In the genomic region with DNA sequence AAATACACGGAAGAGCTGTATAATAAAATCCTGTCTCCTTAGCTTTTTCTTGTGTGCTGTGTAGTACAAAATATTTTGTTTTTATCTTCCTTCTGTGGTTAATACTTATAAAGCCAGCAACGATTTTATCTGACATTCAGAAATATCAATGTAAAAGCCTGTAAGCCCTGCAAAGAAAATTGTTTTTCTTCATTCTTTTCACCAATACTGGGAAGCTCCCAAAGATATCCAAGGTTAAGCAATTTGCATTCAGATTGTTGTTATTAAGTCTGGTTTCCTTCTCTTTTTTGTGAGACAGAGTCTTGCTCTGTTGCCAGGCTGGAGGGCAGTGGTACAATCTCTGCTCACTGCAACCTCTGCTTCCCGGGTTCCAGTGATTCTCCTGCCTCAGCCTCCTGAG, we compare ENCODE assay signal across 24 cellular contexts. TPM values are rescaled to one million over a fixed set of nuclear protein-coding genes. Genes with fewer than 3 reads are reported as not detected.
DNase-seq lines count a peak whose midpoint lies in the region; ATAC-seq, FAIRE-seq and TF ChIP-seq lines count a peak whose summit lies in the region.
"Had no signal": no experiment of that assay in that cellular context is flagged by ENCODE, and none has a peak within 500 bp of the region (broad histone marks: within the 10 kb centered on the region; RNA-seq: fewer than 3 reads in every experiment).

No MANE protein-coding gene starts in this region.

- H3K9me3 Mint-ChIP-seq in neural crest cell (no peaks in the 10 kb centered on the region), T-cell (no peaks in the 10 kb centered on the region)
- H3K9me3 Mint-ChIP-seq: CD14-positive monocyte; CD4-positive, alpha-beta memory T cell; CD4-positive, CD25-positive, alpha-beta regulatory T cell had no signal

- DNase-seq in D721Med (ENCODE audit: insufficient read length, low spot score) (no peak), amniotic epithelial cell (ENCODE audit: low read depth) (peak; percentile 38), fibroblast of the aortic adventitia (ENCODE audit: low read depth) (peak; percentile 38), neural crest cell (ENCODE audit: low read depth, low spot score) (no peak), cerebellar cortex (ENCODE audit: low spot score) (no peak), T-cell (no peak), NCI-H69 (lab: John Stamatoyannopoulos, UW) (no peak)
- DNase-seq: 8988T; ACHN; BE2C; C1 segment of cervical spinal cord; CD4-positive, alpha-beta memory T cell; CD4-positive, CD25-positive, alpha-beta regulatory T cell; CD8-positive, alpha-beta memory T cell; COR-L47; DMS79 treated with DMSO at 0.1 percent for 48 hours; GF-D8 had no signal

- POLR2A ChIA-PET in T-cell (lab: Charles Lee): no interaction called here

- H3K27me3 Mint-ChIP-seq in neural crest cell (ENCODE audit: low read depth) (no peaks in the 10 kb centered on the region), T-cell (no peaks in the 10 kb centered on the region)
- H3K27me3 Mint-ChIP-seq: CD4-positive, CD25-positive, alpha-beta regulatory T cell; CD8-positive, alpha-beta memory T cell had no signal

- peaks cover 3% of the 10 kb centered on the region for H3K36me3 Mint-ChIP-seq in neural crest cell (ENCODE audit: low read depth)
- H3K36me3 Mint-ChIP-seq in T-cell: no peaks in the 10 kb centered on the region
- H3K36me3 Mint-ChIP-seq: CD4-positive, CD25-positive, alpha-beta regulatory T cell; CD8-positive, alpha-beta memory T cell had no signal

- peak; percentile 32 for FAIRE-seq in D721Med (lab: Jason Lieb, UNC)
- FAIRE-seq: A204.1, G401.6, GM12891, GM19239 had no signal

- TF ChIP-seq CTCF in D721Med (IDR thresholded peaks at IDR 0.05; ENCODE audit: insufficient read depth, missing control alignments) (no peak), fibroblast of the aortic adventitia (IDR thresholded peaks at IDR 0.05; ENCODE audit: insufficient read depth, low read length) (no peak), neural crest cell (conservative IDR thresholded peaks at IDR 0.05) (no peak)

- peak overlapping the region; percentile 2 for H3K27ac Mint-ChIP-seq in neural crest cell (ENCODE audit: unreplicated experiment)
- no peak overlapping the region for H3K27ac Mint-ChIP-seq in T-cell
- H3K27ac Mint-ChIP-seq: CD14-positive monocyte; CD4-positive, alpha-beta memory T cell; CD4-positive, CD25-positive, alpha-beta regulatory T cell; CD8-positive, alpha-beta memory T cell had no signal

- no peak for ATAC-seq in T-cell (replicated peaks in 1 of 4)

- no peak overlapping the region for H3K4me3 ChIP-seq in fibroblast of the aortic adventitia (ENCODE audit: low read depth, low read length)
- H3K4me3 ChIP-seq: BLaER1 had no signal

- CTCF ChIA-PET in T-cell (lab: Charles Lee): interaction anchor here in 1 of 2 donors (0.7 kb wide), 1 partner anchor 313 kb away, joined by 3 read pairs; no protein-coding TSS in a partner anchor

- H3K4me1 Mint-ChIP-seq in neural crest cell (peaks cover 4% of the 10 kb centered on the region), T-cell (no peaks in the 10 kb centered on the region)
- H3K4me1 Mint-ChIP-seq: CD4-positive, CD25-positive, alpha-beta regulatory T cell; CD8-positive, alpha-beta memory T cell had no signal

- H3K4me3 Mint-ChIP-seq in neural crest cell (no peak overlapping the region), T-cell (no peak overlapping the region)
- H3K4me3 Mint-ChIP-seq: CD14-positive monocyte; CD4-positive, alpha-beta memory T cell; CD4-positive, CD25-positive, alpha-beta regulatory T cell; CD8-positive, alpha-beta memory T cell had no signal

RNA-seq across cellular contexts. Expression of a gene that starts 38.0 kb away (rescaled TPM):
- total RNA-seq in fibroblast of the aortic adventitia (ENCODE audit: low replicate concordance): 4.6 and 20.9 TPM in 2 replicates
- total RNA-seq in neural crest cell: 5.7 and 6.2 TPM in 2 replicates
- total RNA-seq in T-cell: under 1 TPM in 3 of 5 donors, not detected in 2; 0.03 to 0.06 (median 0.05) TPM
- total RNA-seq: A673; CD4-positive, alpha-beta memory T cell; CD4-positive, CD25-positive, alpha-beta regulatory T cell had no signal

Comparison
In these comparisons a context has a peak if more than half of its experiments do, and no peak if none do; other contexts are left out.
1. DNase-seq: peak in amniotic epithelial cell (single experiment) and fibroblast of the aortic adventitia (single experiment); none in D721Med (single experiment), neural crest cell (single experiment), cerebellar cortex (single experiment), T-cell (0 of 34) and NCI-H69 (single experiment).